16 cellular contexts compared by ENCODE assay signal in genomic region chr17:60388742-60389141, GRCh38. TPM values are rescaled to one million over a fixed set of nuclear protein-coding genes. Genes with fewer than 3 reads are reported as not detected.
A peak's percentile ranks its signal among the peaks of the same experiment; 100 is the strongest.
DNase-seq lines count a peak whose midpoint lies in the region; ATAC-seq and TF ChIP-seq lines count a peak whose summit lies in the region.
"Had no signal": no experiment of that assay in that cellular context is flagged by ENCODE, and none has a peak within 500 bp of the region (broad histone marks: within the 10 kb centered on the region; RNA-seq: fewer than 3 reads in every experiment).

No MANE protein-coding gene starts in this region.

- peak overlapping the region; percentile 39 for H3K9ac ChIP-seq in NT2/D1 (ENCODE audit: insufficient read length, low read depth)
- no peak overlapping the region for H3K9ac ChIP-seq in skeletal muscle satellite cell (ENCODE audit: low read depth, low read length)

- TF ChIP-seq CTCF in fibroblast of the aortic adventitia (IDR thresholded peaks at IDR 0.05; ENCODE audit: insufficient read depth, low read length) = no peak

- ATAC-seq in GM21717 (IDR thresholded peaks at IDR 0.05; ENCODE audit: unreplicated experiment) = no peak
- ATAC-seq: stimulated activated naive CD8-positive, alpha-beta T cell treated with anti-CD3 and anti-CD28 coated beads, Interleukin-15, amount 100 ng/mL, for 72 hours had no signal

- DNase-seq in DMS 273 (lab: John Stamatoyannopoulos, UW; ENCODE audit: unreplicated experiment) = peak; percentile 22
- no peak for DNase-seq in DMS 273 treated with DMSO at 0.1 percent for 48 hours (lab: John Stamatoyannopoulos, UW)
- DNase-seq in NT2/D1 (ENCODE audit: low read depth, low spot score) = no peak
- no peak for DNase-seq in fibroblast of the aortic adventitia (ENCODE audit: low read depth)
- no peak for DNase-seq in T-helper 1 cell
- no peak for DNase-seq in NCI-H748 treated with DMSO at 0.1 percent for 48 hours (lab: John Stamatoyannopoulos, UW)
- DNase-seq: activated CD4-positive, alpha-beta memory T cell treated with anti-CD3 and anti-CD28 coated beads, Interleukin-2, amount 10 ng/mL, durations not matched to agents 7 days and 5 days; activated gamma-delta T cell treated with Interleukin-2 at 50 U/mL for 16 hours; effector memory CD4-positive, alpha-beta T cell; islet precursor cell; NCI-H1417; NCI-H446; stimulated activated naive CD8-positive, alpha-beta T cell treated with anti-CD3 and anti-CD28 coated beads, Interleukin-15, amount 100 ng/mL, for 72 hours had no signal

- H3K4me2 ChIP-seq in skeletal muscle satellite cell (ENCODE audit: low read length) = peak overlapping the region; percentile 35

- H3K4me3 ChIP-seq in NT2/D1 (ENCODE audit: insufficient read length, low read depth) (no peak overlapping the region), fibroblast of the aortic adventitia (ENCODE audit: low read depth, low read length) (peak overlapping the region; percentile 3), skeletal muscle satellite cell (ENCODE audit: low read length) (no peak overlapping the region)

- H3K4me1 ChIP-seq in NT2/D1 (ENCODE audit: insufficient read depth, insufficient read length) = peaks cover 3% of the 10 kb centered on the region
- peaks cover 24% of the 10 kb centered on the region for H3K4me1 ChIP-seq in skeletal muscle satellite cell (ENCODE audit: control insufficient read depth, insufficient read depth, low read length)

- H3K9me3 ChIP-seq in NT2/D1 (ENCODE audit: insufficient read depth, low read length) (no peaks in the 10 kb centered on the region), skeletal muscle satellite cell (replicated peaks; ENCODE audit: low read length) (no peaks in the 10 kb centered on the region)

- no peaks in the 10 kb centered on the region for H3K27me3 ChIP-seq in NT2/D1 (ENCODE audit: insufficient read depth, insufficient read length)
- no peaks in the 10 kb centered on the region for H3K27me3 ChIP-seq in skeletal muscle satellite cell (ENCODE audit: control insufficient read depth, insufficient read depth, low read length)

- H3K36me3 ChIP-seq in NT2/D1 (ENCODE audit: insufficient read depth, insufficient read length, low read length) (no peaks in the 10 kb centered on the region), skeletal muscle satellite cell (ENCODE audit: insufficient read depth, low read length) (no peaks in the 10 kb centered on the region)

RNA-seq across cellular contexts. Expression of gene USP32, which starts 3.2 kb away (rescaled TPM):
- total RNA-seq in fibroblast of the aortic adventitia (ENCODE audit: low replicate concordance) = 59.1 and 73.2 TPM in 2 replicates
- 24.9 and 46.9 TPM in 2 replicates for total RNA-seq in skeletal muscle satellite cell (2012; rRNA removed)

RNA-seq across cellular contexts. Expression of gene CHCT1, which starts 33.5 kb away (rescaled TPM):
- total RNA-seq in fibroblast of the aortic adventitia (ENCODE audit: low replicate concordance) = not detected in 2 replicates
- total RNA-seq in skeletal muscle satellite cell (2012; rRNA removed) = not detected in 2 replicates
- total RNA-seq: activated CD4-positive, alpha-beta memory T cell treated with anti-CD3 and anti-CD28 coated beads, Interleukin-2, amount 10 ng/mL, durations not matched to agents 7 days and 5 days; RPMI7951 had no signal
